ENCODE assay signal across 1 cellular context in the genomic region with DNA sequence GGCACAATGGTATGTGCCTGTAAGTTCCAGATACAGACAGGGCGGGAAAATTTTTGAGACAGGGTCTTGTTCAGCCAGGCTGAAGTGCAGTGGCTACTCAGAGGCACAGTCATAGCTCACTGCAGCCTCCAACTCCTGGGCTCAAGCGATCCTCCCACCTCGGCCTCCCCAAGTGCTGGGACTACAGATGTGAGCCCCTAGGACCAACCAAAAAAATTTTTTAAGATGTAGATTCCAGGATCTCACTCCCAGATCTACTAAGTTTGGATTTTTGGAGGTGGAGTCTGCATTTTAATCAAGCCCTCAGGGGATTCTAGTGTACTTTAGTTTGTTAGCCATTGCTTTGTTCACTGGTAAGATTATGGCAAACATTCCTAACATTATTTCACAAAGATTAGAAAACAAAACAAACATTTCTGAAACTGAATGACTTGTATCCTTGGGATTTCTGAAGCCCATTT.
TF ChIP-seq lines count a peak whose summit lies in the region.

No MANE protein-coding gene starts in this region.

TF ChIP-seq in GM12878, 131 proteins besides CTCF, POLR2A, EP300 and RAD21:
- TF ChIP-seq ZNF217 (IDR thresholded peaks at IDR 0.05): 0 out of 2 replicates have a peak, but pooled peaks have one; percentile 58
- TF ChIP-seq, protein P1, sequence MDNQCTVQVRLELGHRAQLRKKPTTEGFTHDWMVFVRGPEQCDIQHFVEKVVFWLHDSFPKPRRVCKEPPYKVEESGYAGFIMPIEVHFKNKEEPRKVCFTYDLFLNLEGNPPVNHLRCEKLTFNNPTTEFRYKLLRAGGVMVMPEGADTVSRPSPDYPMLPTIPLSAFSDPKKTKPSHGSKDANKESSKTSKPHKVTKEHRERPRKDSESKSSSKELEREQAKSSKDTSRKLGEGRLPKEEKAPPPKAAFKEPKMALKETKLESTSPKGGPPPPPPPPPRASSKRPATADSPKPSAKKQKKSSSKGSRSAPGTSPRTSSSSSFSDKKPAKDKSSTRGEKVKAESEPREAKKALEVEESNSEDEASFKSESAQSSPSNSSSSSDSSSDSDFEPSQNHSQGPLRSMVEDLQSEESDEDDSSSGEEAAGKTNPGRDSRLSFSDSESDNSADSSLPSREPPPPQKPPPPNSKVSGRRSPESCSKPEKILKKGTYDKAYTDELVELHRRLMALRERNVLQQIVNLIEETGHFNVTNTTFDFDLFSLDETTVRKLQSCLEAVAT (IDR thresholded peaks at IDR 0.05): no peak
